17 cellular contexts compared by ENCODE assay signal in genomic region chr11:118051136-118051610, GRCh38. TPM values are rescaled to one million over a fixed set of nuclear protein-coding genes. Genes with fewer than 3 reads are reported as not detected.
A peak's percentile ranks its signal among the peaks of the same experiment; 100 is the strongest.
DNase-seq lines count a peak whose midpoint lies in the region; ATAC-seq and TF ChIP-seq lines count a peak whose summit lies in the region.
"Had no signal": no experiment of that assay in that cellular context is flagged by ENCODE, and none has a peak within 500 bp of the region (broad histone marks: within the 10 kb centered on the region; RNA-seq: fewer than 3 reads in every experiment).

No MANE protein-coding gene starts in this region.

- H4K91ac ChIP-seq in H9 (ENCODE audit: insufficient read length, low read depth, low read length), result no peak overlapping the region

- H3K9ac ChIP-seq in H9 (ENCODE audit: extremely low read depth, insufficient read length, low read length), result no peak overlapping the region

- H3K14ac ChIP-seq in H9 (ENCODE audit: insufficient read depth, low read length), result no peak overlapping the region

- H3K27me3 Mint-ChIP-seq in H9 (ENCODE audit: low read depth) (peaks cover 5% of the 10 kb centered on the region), osteocyte (ENCODE audit: unreplicated experiment) (peaks cover 13% of the 10 kb centered on the region)
- H3K27me3 Mint-ChIP-seq in activated naive CD8-positive, alpha-beta T cell treated with anti-CD3 and anti-CD28 coated beads, Interleukin-2, amount 10 ng/mL, durations not matched to agents 7 days and 5 days, result no peaks in the 10 kb centered on the region

- H4K5ac ChIP-seq in H9 (ENCODE audit: insufficient read length, low read depth, low read length), result no peak overlapping the region

- no peak overlapping the region for H3K56ac ChIP-seq in H9 (ENCODE audit: insufficient read length, low read depth, low read length)

- no peak overlapping the region for H2BK12ac ChIP-seq in H9 (ENCODE audit: insufficient read length, low read depth, low read length)

- H3K27ac ChIP-seq in H9 (ENCODE audit: insufficient read length, low read depth, low read length) (no peak overlapping the region), breast epithelium (no peak overlapping the region)
- H3K27ac ChIP-seq: neutrophil had no signal

- no peak for TF ChIP-seq POLR2A in breast epithelium (IDR thresholded peaks at IDR 0.05)

- peak; percentile 21 for ATAC-seq in activated naive CD8-positive, alpha-beta T cell treated with anti-CD3 and anti-CD28 coated beads, Interleukin-2, amount 10 ng/mL, durations not matched to agents 7 days and 5 days (ENCODE audit: low read depth)

- H3K9me3 Mint-ChIP-seq in H9 (no peaks in the 10 kb centered on the region), osteocyte (ENCODE audit: unreplicated experiment) (no peaks in the 10 kb centered on the region)
- no peaks in the 10 kb centered on the region for H3K9me3 Mint-ChIP-seq in activated naive CD8-positive, alpha-beta T cell treated with anti-CD3 and anti-CD28 coated beads, Interleukin-2, amount 10 ng/mL, durations not matched to agents 7 days and 5 days

- H4K8ac ChIP-seq in H9 (replicated peaks; ENCODE audit: insufficient read length, low read depth, low read length), result no peak overlapping the region

- H3K4me3 Mint-ChIP-seq in H9 (no peak overlapping the region), osteocyte (ENCODE audit: unreplicated experiment) (no peak overlapping the region)
- H3K4me3 Mint-ChIP-seq in activated naive CD8-positive, alpha-beta T cell treated with anti-CD3 and anti-CD28 coated beads, Interleukin-2, amount 10 ng/mL, durations not matched to agents 7 days and 5 days, result peak overlapping the region; percentile 78

- no peak overlapping the region for H3K4ac ChIP-seq in H9 (ENCODE audit: low read depth, low read length)

- no peaks in the 10 kb centered on the region for H3K79me1 ChIP-seq in H9 (ENCODE audit: insufficient read depth, low read depth, low read length, poor library complexity, severe bottlenecking)

- H3K9me3 ChIP-seq in H9 (ENCODE audit: control insufficient read depth, low read depth, low read length), result no peaks in the 10 kb centered on the region
- H3K9me3 ChIP-seq in breast epithelium, result no peaks in the 10 kb centered on the region
- H3K9me3 ChIP-seq: neutrophil had no signal

- peaks cover 2% of the 10 kb centered on the region in 2 experiments; a peak in 1 of 4 replicates for H3K4me1 Mint-ChIP-seq in H9
- peaks cover 58% of the 10 kb centered on the region for H3K4me1 Mint-ChIP-seq in activated naive CD8-positive, alpha-beta T cell treated with anti-CD3 and anti-CD28 coated beads, Interleukin-2, amount 10 ng/mL, durations not matched to agents 7 days and 5 days
- H3K4me1 Mint-ChIP-seq in osteocyte (ENCODE audit: unreplicated experiment), result no peaks in the 10 kb centered on the region

- H3K79me2 ChIP-seq in H9 (ENCODE audit: insufficient read depth, low read length), result no peaks in the 10 kb centered on the region

- peak overlapping the region; percentile 13; the same call in 1 of the 2 replicates for H2BK15ac ChIP-seq in H9 (ENCODE audit: low read depth, low read length)

- no peaks in the 10 kb centered on the region for H4K20me1 ChIP-seq in H9 (ENCODE audit: control insufficient read depth, insufficient read depth, insufficient read length)

- POLR2A ChIA-PET in activated naive CD8-positive, alpha-beta T cell treated with anti-CD3 and anti-CD28 coated beads, Interleukin-2, amount 10 ng/mL, durations not matched to agents 7 days and 5 days (lab: Charles Lee), result interaction anchor here (0.5 to 5.3 kb wide), 13 partner anchors 13 to 293 kb away, joined by 3 to 128 read pairs (median 16); partner anchors contain the start of genes CD3G, FXYD2 and IL10RA

- H3K27ac Mint-ChIP-seq in H9 (no peak overlapping the region; a peak in 1 of 7 replicates), osteocyte (ENCODE audit: unreplicated experiment) (no peak overlapping the region)
- H3K27ac Mint-ChIP-seq in activated naive CD8-positive, alpha-beta T cell treated with anti-CD3 and anti-CD28 coated beads, Interleukin-2, amount 10 ng/mL, durations not matched to agents 7 days and 5 days, result peak overlapping the region; percentile 96

- no peak overlapping the region for H3K4me2 ChIP-seq in H9 (ENCODE audit: insufficient read depth, insufficient read length, low read length)

- H3K18ac ChIP-seq in H9 (ENCODE audit: insufficient read length, low read depth, low read length), result no peak overlapping the region

- H3K4me3 ChIP-seq in breast epithelium, result no peak overlapping the region

- no peak overlapping the region for H2BK120ac ChIP-seq in H9 (ENCODE audit: low read depth, low read length, poor library complexity, severe bottlenecking)

- no peak overlapping the region for H2BK5ac ChIP-seq in H9 (ENCODE audit: insufficient read length, low read length)

- H3K36me3 Mint-ChIP-seq in H9 (ENCODE audit: insufficient read depth in 1 of 3, low read depth in 3 of 3), result no peaks in the 10 kb centered on the region
- no peaks in the 10 kb centered on the region for H3K36me3 Mint-ChIP-seq in activated naive CD8-positive, alpha-beta T cell treated with anti-CD3 and anti-CD28 coated beads, Interleukin-2, amount 10 ng/mL, durations not matched to agents 7 days and 5 days
- no peaks in the 10 kb centered on the region for H3K36me3 Mint-ChIP-seq in osteocyte (ENCODE audit: unreplicated experiment)

- no peaks in the 10 kb centered on the region for H3K27me3 ChIP-seq in H9 (ENCODE audit: insufficient read depth, low read length)
- no peaks in the 10 kb centered on the region for H3K27me3 ChIP-seq in breast epithelium
- H3K27me3 ChIP-seq: neutrophil had no signal

- no peak overlapping the region for H3K23ac ChIP-seq in H9 (ENCODE audit: insufficient read length, low read depth, low read length)

- no peak overlapping the region for H3T11ph ChIP-seq in H9 (ENCODE audit: low read length)

- H3K23me2 ChIP-seq in H9 (ENCODE audit: insufficient read length, low read depth, low read length, poor library complexity, severe bottlenecking), result no peaks in the 10 kb centered on the region

- peak; percentile 14 for DNase-seq in activated CD4-positive, alpha-beta T cell treated with anti-CD3 and anti-CD28 coated beads, Interleukin-2, amount 50 U/mL, for 1 hour
- no peak for DNase-seq in activated CD4-positive, alpha-beta T cell treated with anti-CD3 and anti-CD28 coated beads for 48 hours
- DNase-seq in H9 (no peak), osteocyte (ENCODE audit: extremely low spot score, unreplicated experiment) (peak; percentile 38), NCI-H2227 treated with DMSO at 0.1 percent for 48 hours (lab: John Stamatoyannopoulos, UW) (no peak), breast epithelium (ENCODE audit: low spot score in 2 of 2) (no peak), NCI-H82 (lab: John Stamatoyannopoulos, UW) (no peak)
- DNase-seq in activated naive CD8-positive, alpha-beta T cell treated with anti-CD3 and anti-CD28 coated beads, Interleukin-2, amount 10 ng/mL, durations not matched to agents 7 days and 5 days, result peak; percentile 55
- DNase-seq: ACHN, cerebellar nuclear complex, Karpas-422, NCI-H1105 treated with DMSO at 0.1 percent for 48 hours, NCI-H2171 treated with DMSO at 0.1 percent for 48 hours had no signal

- no peak for TF ChIP-seq CTCF in H9 (conservative IDR thresholded peaks at IDR 0.05)
- no peak for TF ChIP-seq CTCF in osteocyte (IDR thresholded peaks at IDR 0.05)
- TF ChIP-seq CTCF in breast epithelium (IDR thresholded peaks at IDR 0.05), result no peak

- no peaks in the 10 kb centered on the region for H3K36me3 ChIP-seq in breast epithelium
- H3K36me3 ChIP-seq: neutrophil had no signal

- H3K4me1 ChIP-seq in H9 (ENCODE audit: insufficient read depth, low read length), result no peaks in the 10 kb centered on the region
- H3K4me1 ChIP-seq in breast epithelium, result no peaks in the 10 kb centered on the region

- no peak overlapping the region for H2AFZ ChIP-seq in H9 (ENCODE audit: low read length)

- WGBS in H9 (ENCODE audit: extremely low coverage, insufficient read length, low lambda C conversion rate), result no CpG with 5 or more reads among the region's 7 CpGs

- H2AK5ac ChIP-seq in H9 (ENCODE audit: insufficient read length, low read length), result no peak overlapping the region

- intact Hi-C loops in breast epithelium (cut with DNase I; ENCODE audit: low total_unique reads), result no loop called here

- H2BK20ac ChIP-seq in H9 (ENCODE audit: low read depth, low read length, poor library complexity, severe bottlenecking), result no peak overlapping the region

RNA-seq across cellular contexts. Expression of gene TMPRSS4, which starts 25.7 kb away (rescaled TPM):
- not detected in 2 replicates for total RNA-seq in H9 (2021)
- total RNA-seq in activated naive CD8-positive, alpha-beta T cell treated with anti-CD3 and anti-CD28 coated beads, Interleukin-2, amount 10 ng/mL, durations not matched to agents 7 days and 5 days, result under 1 TPM; 0.30 to 0.40 TPM
- total RNA-seq in osteocyte, result not detected in 2 replicates
- total RNA-seq in breast epithelium, result under 1 TPM in 1 of 3 donors, not detected in 2; 0.98 TPM
- total RNA-seq: RPMI7951 had no signal

RNA-seq across cellular contexts. Expression of gene SMIM35, which starts 35.6 kb away (rescaled TPM):
- not detected in 2 replicates for total RNA-seq in H9 (2021)
- total RNA-seq in activated naive CD8-positive, alpha-beta T cell treated with anti-CD3 and anti-CD28 coated beads, Interleukin-2, amount 10 ng/mL, durations not matched to agents 7 days and 5 days, result 1 to 10 TPM; 3.0 to 3.1 TPM
- total RNA-seq in osteocyte, result not detected in 2 replicates
- total RNA-seq in breast epithelium, result not detected
- total RNA-seq: HT-29, kidney epithelial cell, RPMI7951 had no signal

Comparison
In these comparisons a context has a peak if more than half of its experiments do, and no peak if none do; other contexts are left out.
1. DNase-seq: peak in activated CD4-positive, alpha-beta T cell treated with anti-CD3 and anti-CD28 coated beads, Interleukin-2, amount 50 U/mL, for 1 hour (single experiment), activated naive CD8-positive, alpha-beta T cell treated with anti-CD3 and anti-CD28 coated beads, Interleukin-2, amount 10 ng/mL, durations not matched to agents 7 days and 5 days (single experiment) and osteocyte (single experiment); none in activated CD4-positive, alpha-beta T cell treated with anti-CD3 and anti-CD28 coated beads for 48 hours (single experiment), H9 (single experiment), NCI-H2227 treated with DMSO at 0.1 percent for 48 hours (single experiment), breast epithelium (0 of 2) and NCI-H82 (single experiment).